Comparison of ENCODE assay signal across 14 cellular contexts in the genomic region with DNA sequence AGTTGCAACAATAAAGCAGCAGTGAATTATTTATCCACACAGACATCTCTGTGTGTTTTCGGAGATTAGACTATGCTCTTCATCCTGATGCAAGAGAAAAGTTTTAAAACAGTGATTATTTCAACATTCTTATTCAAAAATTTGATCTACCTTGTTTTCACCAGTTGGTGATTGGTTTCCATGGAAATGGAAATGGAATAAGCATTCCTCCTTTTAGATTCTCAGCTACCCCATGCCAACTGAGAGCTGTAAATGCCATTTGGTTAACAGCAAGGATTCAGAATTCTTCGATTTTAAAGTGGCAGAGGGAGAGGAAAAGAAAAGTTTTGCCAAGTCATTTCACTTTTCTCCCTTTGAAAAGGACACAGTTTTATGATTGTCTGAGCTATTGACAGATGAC.
"Had no signal": no experiment of that assay in that cellular context is flagged by ENCODE, and none has a peak within 500 bp of the region (broad histone marks: within the 10 kb centered on the region; RNA-seq: fewer than 3 reads in every experiment).

No MANE protein-coding gene starts in this region.

- H3K9me3 ChIP-seq: adrenal gland, body of pancreas, thyroid gland had no signal

- H3K4me1 ChIP-seq: adrenal gland, body of pancreas, thyroid gland had no signal

- H3K27ac ChIP-seq: adrenal gland, body of pancreas, thyroid gland had no signal

- H3K4me3 ChIP-seq: adrenal gland, body of pancreas, thyroid gland had no signal

- H3K27me3 ChIP-seq: adrenal gland, body of pancreas, thyroid gland had no signal

- ATAC-seq: activated T-helper 17 cell treated with anti-CD3 and anti-CD28 coated beads, Interleukin-2, amount 50 U/mL, for 72 hours; body of pancreas; T-helper 17 cell had no signal

- DNase-seq: activated CD4-positive, alpha-beta T cell treated with anti-CD3 and anti-CD28 coated beads, Interleukin-2, amount 50 U/mL, for 1 hour; activated CD4-positive, CD25-positive, alpha-beta regulatory T cell; activated naive CD4-positive, alpha-beta T cell treated with anti-CD3 and anti-CD28 coated beads, Interleukin-2, amount 10 ng/mL, durations not matched to agents 7 days and 5 days; activated T-cell treated with anti-CD3 and anti-CD28 coated beads for 4 hours; adrenal gland; body of pancreas; dermis blood vessel endothelial cell; endodermal cell; hypothalamus; nephron progenitor cell; stimulated activated CD4-positive, alpha-beta T cell treated with anti-CD3 and anti-CD28 coated beads, Interleukin-4, amount 100 ng/mL, for 24 hours; T-helper 17 cell; thyroid gland had no signal

- H3K36me3 ChIP-seq: adrenal gland, thyroid gland had no signal
